1 cellular context compared by ENCODE assay signal in the genomic region with DNA sequence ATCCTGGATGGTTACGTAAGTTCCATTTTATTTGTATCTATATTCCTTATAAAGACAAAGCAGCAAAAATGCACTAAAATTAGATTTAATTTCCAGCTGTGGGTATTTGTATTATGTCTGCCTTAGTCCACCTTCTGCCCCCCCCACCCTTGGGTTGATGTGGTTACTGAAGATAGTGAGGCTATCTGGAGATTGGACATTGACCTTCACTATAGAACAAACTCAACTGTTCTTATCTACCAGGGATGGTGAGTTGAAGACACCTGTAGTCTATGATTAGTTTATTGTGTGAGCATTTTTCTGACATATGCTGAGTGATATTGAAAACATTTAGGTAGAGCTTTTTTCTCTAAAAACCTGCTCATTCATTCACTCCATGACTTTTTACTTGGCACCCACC.
TF ChIP-seq lines count a peak whose summit lies in the region.

No MANE protein-coding gene starts in this region.

TF ChIP-seq in K562, 482 proteins besides CTCF, POLR2A, EP300 and RAD21 (continued from another document):
- TF ChIP-seq ZBTB40 (IDR thresholded peaks at IDR 0.05) (no peak), ZBTB40 (CRISPR knock-in tag; IDR thresholded peaks at IDR 0.05) (no peak), MEIS2 (IDR thresholded peaks at IDR 0.05; ENCODE audit: partially characterized antibody) (peak; percentile 31), CHD2 (IDR thresholded peaks at IDR 0.05; ENCODE audit: low read depth, low read length) (no peak), TRIM24 (IDR thresholded peaks at IDR 0.05) (peak; percentile 61 to 79; a peak in 3 of 4 replicates), ZNF518B (CRISPR knock-in tag; IDR thresholded peaks at IDR 0.05) (no peak), SIRT6 (IDR thresholded peaks at IDR 0.05; ENCODE audit: low read depth, low read length) (no peak), DPF2 (IDR thresholded peaks at IDR 0.05) (peak; percentile 82), PTRF (tag; IDR thresholded peaks at IDR 0.05) (no peak), U2AF2 (optimal IDR thresholded peaks at IDR 0.05; ENCODE audit: low read depth, low read length) (no peak), SOX6 (IDR thresholded peaks at IDR 0.05) (peak; percentile 88), TEAD4 (IDR thresholded peaks at IDR 0.05; ENCODE audit: low read length) (peak; percentile 92), TEAD4 (CRISPR knock-in tag; IDR thresholded peaks at IDR 0.05; ENCODE audit: borderline replicate concordance) (no peak), BMI1 (IDR thresholded peaks at IDR 0.05; ENCODE audit: low read length) (no peak), MLX (CRISPR knock-in tag; conservative IDR thresholded peaks at IDR 0.05) (no peak), KLF16 (IDR thresholded peaks at IDR 0.05) (peak; percentile 59; the same call in 1 of the 2 replicates), KDM1A (IDR thresholded peaks at IDR 0.05) (peak; percentile 28 to 54; a peak in 2 of 4 replicates), RHOXF2B (CRISPR knock-in tag; conservative IDR thresholded peaks at IDR 0.05) (no peak), NR4A1 (CRISPR knock-in tag; IDR thresholded peaks at IDR 0.05) (no peak), NR4A1 (tag; IDR thresholded peaks at IDR 0.05) (no peak), ZZZ3 (IDR thresholded peaks at IDR 0.05) (no peak), RBM34 (IDR thresholded peaks at IDR 0.05; ENCODE audit: borderline replicate concordance, insufficient read depth, low read length) (no peak), TCF7L2 (IDR thresholded peaks at IDR 0.05; ENCODE audit: low read depth, low read length) (no peak), CBFA2T3 (IDR thresholded peaks at IDR 0.05) (peak; percentile 93), CCNT2 (IDR thresholded peaks at IDR 0.05; ENCODE audit: borderline replicate concordance, extremely low read depth, insufficient read length, low read depth, low read length) (no peak), RFX5 (IDR thresholded peaks at IDR 0.05; ENCODE audit: low read depth, low read length) (no peak), RBM39 (optimal IDR thresholded peaks at IDR 0.05; ENCODE audit: low read depth, low read length) (no peak), AFF1 (IDR thresholded peaks at IDR 0.05; ENCODE audit: low read depth in 1 of 2, partially characterized antibody in 2 of 2) (no peak), ADNP (tag; IDR thresholded peaks at IDR 0.05) (no peak), GATAD2A (IDR thresholded peaks at IDR 0.05) (no peak), SNRNP70 (optimal IDR thresholded peaks at IDR 0.05; ENCODE audit: low read depth, low read length) (no peak), EP400 (IDR thresholded peaks at IDR 0.05) (no peak), ZKSCAN8 (CRISPR knock-in tag; IDR thresholded peaks at IDR 0.05) (no peak), BRF1 (IDR thresholded peaks at IDR 0.05; ENCODE audit: borderline replicate concordance, extremely low read depth, insufficient read length) (no peak)
- TF ChIP-seq, protein P1, sequence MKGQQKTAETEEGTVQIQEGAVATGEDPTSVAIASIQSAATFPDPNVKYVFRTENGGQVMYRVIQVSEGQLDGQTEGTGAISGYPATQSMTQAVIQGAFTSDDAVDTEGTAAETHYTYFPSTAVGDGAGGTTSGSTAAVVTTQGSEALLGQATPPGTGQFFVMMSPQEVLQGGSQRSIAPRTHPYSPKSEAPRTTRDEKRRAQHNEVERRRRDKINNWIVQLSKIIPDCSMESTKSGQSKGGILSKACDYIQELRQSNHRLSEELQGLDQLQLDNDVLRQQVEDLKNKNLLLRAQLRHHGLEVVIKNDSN (CRISPR knock-in tag; IDR thresholded peaks at IDR 0.05) = no peak
- TF ChIP-seq, protein P2, sequence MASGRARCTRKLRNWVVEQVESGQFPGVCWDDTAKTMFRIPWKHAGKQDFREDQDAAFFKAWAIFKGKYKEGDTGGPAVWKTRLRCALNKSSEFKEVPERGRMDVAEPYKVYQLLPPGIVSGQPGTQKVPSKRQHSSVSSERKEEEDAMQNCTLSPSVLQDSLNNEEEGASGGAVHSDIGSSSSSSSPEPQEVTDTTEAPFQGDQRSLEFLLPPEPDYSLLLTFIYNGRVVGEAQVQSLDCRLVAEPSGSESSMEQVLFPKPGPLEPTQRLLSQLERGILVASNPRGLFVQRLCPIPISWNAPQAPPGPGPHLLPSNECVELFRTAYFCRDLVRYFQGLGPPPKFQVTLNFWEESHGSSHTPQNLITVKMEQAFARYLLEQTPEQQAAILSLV (tag; IDR thresholded peaks at IDR 0.05) = no peak
